Comparison of ENCODE assay signal across 20 cellular contexts in the genomic region with DNA sequence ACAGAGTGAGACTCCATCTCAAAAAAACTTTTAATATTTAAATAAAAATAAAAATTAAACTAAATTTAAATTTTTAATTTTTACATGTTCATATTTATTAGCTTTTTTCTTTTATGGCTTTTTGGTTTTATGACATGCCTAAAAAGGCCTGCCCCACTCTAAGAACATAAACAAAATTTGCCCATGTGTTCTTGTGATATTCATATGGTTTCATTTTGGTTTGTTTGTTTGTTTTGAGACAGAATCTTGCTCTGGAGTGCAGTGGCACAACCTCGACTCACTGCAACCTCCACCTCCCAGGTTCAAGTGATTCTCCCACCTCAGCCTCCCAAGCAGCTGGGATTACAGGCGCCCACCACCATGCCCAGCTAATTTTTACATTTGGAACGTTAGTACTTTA. TPM values are rescaled to one million over a fixed set of nuclear protein-coding genes. Genes with fewer than 3 reads are reported as not detected.
DNase-seq lines count a peak whose midpoint lies in the region; ATAC-seq and TF ChIP-seq lines count a peak whose summit lies in the region.
"Had no signal": no experiment of that assay in that cellular context is flagged by ENCODE, and none has a peak within 500 bp of the region (broad histone marks: within the 10 kb centered on the region; RNA-seq: fewer than 3 reads in every experiment).

No MANE protein-coding gene starts in this region.

- H3K27me3 ChIP-seq in IMR-90 (ENCODE audit: control insufficient read depth, insufficient read depth, low read length) (no peaks in the 10 kb centered on the region), gastrocnemius medialis (no peaks in the 10 kb centered on the region)

- H3K9me3 ChIP-seq in IMR-90 (ENCODE audit: control insufficient read depth, insufficient read depth, low read length) (no peaks in the 10 kb centered on the region), gastrocnemius medialis (no peaks in the 10 kb centered on the region)

- no peak for TF ChIP-seq RAD21 in IMR-90 (IDR thresholded peaks at IDR 0.05; ENCODE audit: low read length)

- H3K27ac ChIP-seq in C4-2B (peak overlapping the region; percentile 100), IMR-90 (ENCODE audit: insufficient read depth, low read length) (peak overlapping the region; percentile 64), epithelial cell of prostate (peak overlapping the region; percentile 100), gastrocnemius medialis (peak overlapping the region; percentile 66 to 76 (median 76))

- H3K4me3 ChIP-seq in IMR-90 (ENCODE audit: insufficient read depth, low read depth, low read length) (no peak overlapping the region), gastrocnemius medialis (no peak overlapping the region)

- no peak overlapping the region for H2AK9ac ChIP-seq in IMR-90 (replicated peaks; ENCODE audit: low read depth, low read length, poor library complexity)

- peak overlapping the region; percentile 100 for H2BK5ac ChIP-seq in IMR-90 (ENCODE audit: low read depth, low read length, poor library complexity, severe bottlenecking)

- peak; percentile 16 for DNase-seq in IMR-90
- no peak for DNase-seq in epithelial cell of prostate (ENCODE audit: low read depth, low spot score)
- DNase-seq in gastrocnemius medialis: no peak
- DNase-seq in GM13977 (ENCODE audit: low spot score): no peak
- no peak for DNase-seq in MV-4-11 (lab: John Stamatoyannopoulos, UW)
- DNase-seq: activated CD4-positive, alpha-beta T cell treated with anti-CD3 and anti-CD28 coated beads, Interleukin-2, amount 50 U/mL, for 48 hours; activated gamma-delta T cell treated with Interleukin-2 at 50 U/mL for 16 hours; activated T-cell treated with anti-CD3 and anti-CD28 coated beads for 4 hours; aorta; EL; hypothalamus; natural killer cell; NCI-H69; SHP77 treated with DMSO at 0.1 percent for 48 hours; stimulated activated CD4-positive, alpha-beta T cell treated with anti-CD3 and anti-CD28 coated beads, Interleukin-12 subunit alpha, Interleukin-12 subunit beta, amount 100 ng/mL, for 4 hours had no signal

- H4K91ac ChIP-seq in IMR-90 (ENCODE audit: insufficient read depth, low read depth, low read length): 0 out of 2 replicates have a peak overlapping the region, but pooled peaks have one; percentile 97

- ATAC-seq in IMR-90 (ENCODE audit: low read depth) (no peak), gastrocnemius medialis (no peak), GM21576 (IDR thresholded peaks at IDR 0.05; ENCODE audit: unreplicated experiment) (no peak), HG02571 (IDR thresholded peaks at IDR 0.05; ENCODE audit: unreplicated experiment) (no peak)
- ATAC-seq: natural killer cell had no signal

- H3K14ac ChIP-seq in IMR-90 (replicated peaks; ENCODE audit: low read depth, low read length): peak overlapping the region; percentile 90

- intact Hi-C loops in IMR-90 (cut with micrococcal nuclease) (loop anchor here (5.0 kb wide), 1 partner anchor 38 kb away; a partner anchor contains a TSS), gastrocnemius medialis (cut with DNase I; ENCODE audit: low total_unique reads) (loop anchor here (5.0 kb wide), 1 partner anchor 38 kb away; a partner anchor contains a TSS)

- peaks cover 0 to 3% of the 10 kb centered on the region in 2 experiments; a peak in 1 of 4 replicates for H3K79me1 ChIP-seq in IMR-90 (ENCODE audit: low read depth in 1 of 2, low read length in 2 of 2)

- TF ChIP-seq CTCF in C4-2B (conservative IDR thresholded peaks at IDR 0.05) (no peak), IMR-90 (conservative IDR thresholded peaks at IDR 0.05; ENCODE audit: low read depth, low read length) (no peak), gastrocnemius medialis (IDR thresholded peaks at IDR 0.05 in 4 of 5, conservative IDR thresholded peaks at IDR 0.05 in 1 of 5) (no peak), GM13977 (IDR thresholded peaks at IDR 0.05; ENCODE audit: extremely low read depth, insufficient read depth, missing control alignments) (no peak)

- H3K18ac ChIP-seq in IMR-90 (ENCODE audit: low read depth, low read length): peak overlapping the region; percentile 99; the same call in 1 of the 2 replicates

- no peak overlapping the region for H3K9ac ChIP-seq in IMR-90 (ENCODE audit: low read depth, low read length)

- peak overlapping the region; percentile 99 for H2BK20ac ChIP-seq in IMR-90 (ENCODE audit: low read depth, low read length)

- H2AFZ ChIP-seq in IMR-90 (replicated peaks; ENCODE audit: low read length, poor library complexity): no peak overlapping the region

- in situ Hi-C loops in IMR-90 (cut with MboI; ENCODE audit: low sequenced_read_pairs): no loop called here
- in situ Hi-C loops in gastrocnemius medialis (cut with MboI; ENCODE audit: low sequenced_read_pairs in 4 of 4): no loop called here
- in situ Hi-C loops in GM13977 (cut with MboI; ENCODE audit: low pct_unique_long_range_greater_than_20kb, low sequenced_read_pairs, unreplicated experiment): no loop called here

- peak overlapping the region; percentile 24; the same call in 1 of the 2 replicates for H3K23ac ChIP-seq in IMR-90 (ENCODE audit: low read depth, low read length)

- H2BK15ac ChIP-seq in IMR-90 (ENCODE audit: low read depth, low read length): peak overlapping the region; percentile 79; the same call in 2 of the 3 replicates

- dilution Hi-C loops in IMR-90 (cut with HindIII; ENCODE audit: low sequenced_read_pairs, unreplicated experiment): no loop called here

- H3K4me1 ChIP-seq in IMR-90 (ENCODE audit: control insufficient read depth, insufficient read depth, low read length) (peaks cover 24% of the 10 kb centered on the region), gastrocnemius medialis (peaks cover 7 to 29% of the 10 kb centered on the region in 2 donors)

- CTCF ChIA-PET in IMR-90 (lab: Yijun Ruan, JAX): interaction anchor here (1.3 kb wide), 1 partner anchor 9 kb away, joined by 3 read pairs; no protein-coding TSS in a partner anchor

- H3K4me2 ChIP-seq in IMR-90 (ENCODE audit: low read depth, low read length): no peak overlapping the region

- H3K36me3 ChIP-seq in IMR-90 (ENCODE audit: control insufficient read depth, insufficient read depth, low read length) (no peaks in the 10 kb centered on the region), gastrocnemius medialis (no peaks in the 10 kb centered on the region)

- peaks cover 3% of the 10 kb centered on the region for H3K9me1 ChIP-seq in IMR-90 (ENCODE audit: insufficient read depth, low read length)

- no TSS peak for BruUV-seq in IMR-90 (replicated peaks; lab: Mats Ljungman, UMichigan)

- peak overlapping the region; percentile 90; the same call in 1 of the 2 replicates for H3K4ac ChIP-seq in IMR-90 (ENCODE audit: low read depth, low read length)

- no CpG with 5 or more reads among the region's 3 CpGs for WGBS in IMR-90 (ENCODE audit: extremely low coverage in 2 of 2, insufficient read length in 1 of 2), 2 experiments

- POLR2A ChIA-PET in IMR-90 (lab: Charles Lee; ENCODE audit: unreplicated experiment): no interaction called here

- 0 out of 2 replicates have a peak overlapping the region, but pooled peaks have one; percentile 35 for H3K56ac ChIP-seq in IMR-90 (ENCODE audit: extremely low read depth, insufficient read depth, low read length)

- H4K8ac ChIP-seq in IMR-90 (ENCODE audit: low read depth in 2 of 2, low read length in 2 of 2): peak overlapping the region; percentile 82 to 98; a peak in 2 of 4 replicates

- peak overlapping the region; percentile 99 for H2BK120ac ChIP-seq in IMR-90 (ENCODE audit: low read depth, low read length)

- peak overlapping the region; percentile 98 for H2AK5ac ChIP-seq in IMR-90 (ENCODE audit: low read depth, low read length)

- no peaks in the 10 kb centered on the region; the same call in 1 of the 2 replicates for H4K20me1 ChIP-seq in IMR-90 (ENCODE audit: insufficient read depth, low read length)

- peak overlapping the region; percentile 33 for H4K5ac ChIP-seq in IMR-90 (ENCODE audit: low read depth, low read length)

- TF ChIP-seq POLR2A in IMR-90 (IDR thresholded peaks at IDR 0.05; ENCODE audit: low read depth, low read length): no peak
- no peak for TF ChIP-seq POLR2A in gastrocnemius medialis (IDR thresholded peaks at IDR 0.05)

TF ChIP-seq in IMR-90, 13 proteins besides CTCF, POLR2A, EP300 and RAD21 (continues in another document):
- no peak for TF ChIP-seq FOS (IDR thresholded peaks at IDR 0.05; ENCODE audit: low read depth, low read length)
- TF ChIP-seq RCOR1 (IDR thresholded peaks at IDR 0.05; ENCODE audit: insufficient replicate concordance, low read length): no peak
- TF ChIP-seq RFX5 (IDR thresholded peaks at IDR 0.05; ENCODE audit: low read depth, low read length): no peak
- TF ChIP-seq MAZ (IDR thresholded peaks at IDR 0.05; ENCODE audit: borderline replicate concordance, low read depth, low read length): no peak
- TF ChIP-seq, protein P1, sequence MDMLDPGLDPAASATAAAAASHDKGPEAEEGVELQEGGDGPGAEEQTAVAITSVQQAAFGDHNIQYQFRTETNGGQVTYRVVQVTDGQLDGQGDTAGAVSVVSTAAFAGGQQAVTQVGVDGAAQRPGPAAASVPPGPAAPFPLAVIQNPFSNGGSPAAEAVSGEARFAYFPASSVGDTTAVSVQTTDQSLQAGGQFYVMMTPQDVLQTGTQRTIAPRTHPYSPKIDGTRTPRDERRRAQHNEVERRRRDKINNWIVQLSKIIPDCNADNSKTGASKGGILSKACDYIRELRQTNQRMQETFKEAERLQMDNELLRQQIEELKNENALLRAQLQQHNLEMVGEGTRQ (IDR thresholded peaks at IDR 0.05; ENCODE audit: low read depth, low read length): no peak
- no peak for TF ChIP-seq BHLHE40 (IDR thresholded peaks at IDR 0.05; ENCODE audit: low read depth, low read length)
- no peak for TF ChIP-seq SMC3 (IDR thresholded peaks at IDR 0.05; ENCODE audit: low read depth, low read length)
- no peak for TF ChIP-seq MAFK (IDR thresholded peaks at IDR 0.05; ENCODE audit: low read depth, low read length)
- TF ChIP-seq CEBPB (IDR thresholded peaks at IDR 0.05; ENCODE audit: low read depth, low read length): no peak

RNA-seq across cellular contexts. Expression of a gene that starts 27.7 kb away (rescaled TPM):
- total RNA-seq in IMR-90 (2012; rRNA removed) (0.18 and 0.28 TPM in 2 replicates), gastrocnemius medialis (1 to 10 TPM in 3 of 4 donors, under 1 TPM in 1; 0.76 to 4.1 (median 1.6) TPM)
- polyA plus RNA-seq in IMR-90 (2012; rRNA removed): 1.6 and 2.4 TPM in 2 replicates
- 1.1 and 1.9 TPM in 2 replicates for polyA plus RNA-seq in IMR-90 (2012; cell fraction: cytosol; rRNA removed)
- polyA plus RNA-seq in IMR-90 (2012; cell fraction: nucleus; rRNA removed; ENCODE audit: low replicate concordance): 1.9 and 4.1 TPM in 2 replicates

RNA-seq across cellular contexts. Expression of a gene that starts 35.9 kb away (rescaled TPM):
- total RNA-seq in IMR-90 (2012; rRNA removed) (0.18 and 0.28 TPM in 2 replicates), gastrocnemius medialis (10 to 100 TPM in 3 of 4 donors, 1 to 10 TPM in 1; 8.8 to 29.9 (median 22.8) TPM)
- 3.1 and 5.8 TPM in 2 replicates for polyA plus RNA-seq in IMR-90 (2012; rRNA removed)
- 0.58 and 3.1 TPM in 2 replicates for polyA plus RNA-seq in IMR-90 (2012; cell fraction: cytosol; rRNA removed)
- 15.2 and 20.3 TPM in 2 replicates for polyA plus RNA-seq in IMR-90 (2012; cell fraction: nucleus; rRNA removed; ENCODE audit: low replicate concordance)
- total RNA-seq: natural killer cell, progenitor cell of endocrine pancreas had no signal
- polyA plus RNA-seq: keratinocyte had no signal
